1 cellular context compared by ENCODE assay signal in genomic region chr11:66868726-66869291, GRCh38.
A peak's percentile ranks its signal among the peaks of the same experiment; 100 is the strongest.
TF ChIP-seq lines count a peak whose summit lies in the region.

No MANE protein-coding gene starts in this region.

TF ChIP-seq in K562, 482 proteins besides CTCF, POLR2A, EP300 and RAD21 (continued from another document and continues in another):
- TF ChIP-seq, protein P1, sequence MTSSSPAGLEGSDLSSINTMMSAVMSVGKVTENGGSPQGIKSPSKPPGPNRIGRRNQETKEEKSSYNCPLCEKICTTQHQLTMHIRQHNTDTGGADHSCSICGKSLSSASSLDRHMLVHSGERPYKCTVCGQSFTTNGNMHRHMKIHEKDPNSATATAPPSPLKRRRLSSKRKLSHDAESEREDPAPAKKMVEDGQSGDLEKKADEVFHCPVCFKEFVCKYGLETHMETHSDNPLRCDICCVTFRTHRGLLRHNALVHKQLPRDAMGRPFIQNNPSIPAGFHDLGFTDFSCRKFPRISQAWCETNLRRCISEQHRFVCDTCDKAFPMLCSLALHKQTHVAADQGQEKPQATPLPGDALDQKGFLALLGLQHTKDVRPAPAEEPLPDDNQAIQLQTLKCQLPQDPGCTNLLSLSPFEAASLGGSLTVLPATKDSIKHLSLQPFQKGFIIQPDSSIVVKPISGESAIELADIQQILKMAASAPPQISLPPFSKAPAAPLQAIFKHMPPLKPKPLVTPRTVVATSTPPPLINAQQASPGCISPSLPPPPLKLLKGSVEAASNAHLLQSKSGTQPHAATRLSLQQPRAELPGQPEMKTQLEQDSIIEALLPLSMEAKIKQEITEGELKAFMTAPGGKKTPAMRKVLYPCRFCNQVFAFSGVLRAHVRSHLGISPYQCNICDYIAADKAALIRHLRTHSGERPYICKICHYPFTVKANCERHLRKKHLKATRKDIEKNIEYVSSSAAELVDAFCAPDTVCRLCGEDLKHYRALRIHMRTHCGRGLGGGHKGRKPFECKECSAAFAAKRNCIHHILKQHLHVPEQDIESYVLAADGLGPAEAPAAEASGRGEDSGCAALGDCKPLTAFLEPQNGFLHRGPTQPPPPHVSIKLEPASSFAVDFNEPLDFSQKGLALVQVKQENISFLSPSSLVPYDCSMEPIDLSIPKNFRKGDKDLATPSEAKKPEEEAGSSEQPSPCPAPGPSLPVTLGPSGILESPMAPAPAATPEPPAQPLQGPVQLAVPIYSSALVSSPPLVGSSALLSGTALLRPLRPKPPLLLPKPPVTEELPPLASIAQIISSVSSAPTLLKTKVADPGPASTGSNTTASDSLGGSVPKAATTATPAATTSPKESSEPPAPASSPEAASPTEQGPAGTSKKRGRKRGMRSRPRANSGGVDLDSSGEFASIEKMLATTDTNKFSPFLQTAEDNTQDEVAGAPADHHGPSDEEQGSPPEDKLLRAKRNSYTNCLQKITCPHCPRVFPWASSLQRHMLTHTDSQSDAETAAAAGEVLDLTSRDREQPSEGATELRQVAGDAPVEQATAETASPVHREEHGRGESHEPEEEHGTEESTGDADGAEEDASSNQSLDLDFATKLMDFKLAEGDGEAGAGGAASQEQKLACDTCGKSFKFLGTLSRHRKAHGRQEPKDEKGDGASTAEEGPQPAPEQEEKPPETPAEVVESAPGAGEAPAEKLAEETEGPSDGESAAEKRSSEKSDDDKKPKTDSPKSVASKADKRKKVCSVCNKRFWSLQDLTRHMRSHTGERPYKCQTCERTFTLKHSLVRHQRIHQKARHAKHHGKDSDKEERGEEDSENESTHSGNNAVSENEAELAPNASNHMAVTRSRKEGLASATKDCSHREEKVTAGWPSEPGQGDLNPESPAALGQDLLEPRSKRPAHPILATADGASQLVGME (CRISPR knock-in tag; IDR thresholded peaks at IDR 0.05): no peak
- TF ChIP-seq HCFC1 (IDR thresholded peaks at IDR 0.05; ENCODE audit: low read depth, low read length) (no peak; the same call in 1 of the 2 replicates), ZKSCAN3 (CRISPR knock-in tag; IDR thresholded peaks at IDR 0.05) (no peak), FOXJ2 (tag; IDR thresholded peaks at IDR 0.05) (no peak), GABPB1 (CRISPR knock-in tag; IDR thresholded peaks at IDR 0.05) (peak; percentile 41; the same call in 1 of the 2 replicates), CXXC5 (CRISPR knock-in tag; IDR thresholded peaks at IDR 0.05) (peak; percentile 57), USF1 (CRISPR knock-in tag; IDR thresholded peaks at IDR 0.05) (peak; percentile 88), NRF1 (conservative IDR thresholded peaks at IDR 0.05 in 1 of 2, IDR thresholded peaks at IDR 0.05 in 1 of 2) (peak; percentile 56 to 66), PKNOX1 (IDR thresholded peaks at IDR 0.05) (no peak; the same call in 1 of the 2 replicates), EWSR1 (IDR thresholded peaks at IDR 0.05; ENCODE audit: borderline replicate concordance, low read depth, partially characterized antibody) (no peak), ELF1 (tag; IDR thresholded peaks at IDR 0.05) (no peak), SMC3 (conservative IDR thresholded peaks at IDR 0.05; ENCODE audit: insufficient read depth, low read depth, low read length) (peak; percentile 56; the same call in 1 of the 2 replicates), BHLHE40 (IDR thresholded peaks at IDR 0.05; ENCODE audit: low read length) (peak; percentile 45; the same call in 1 of the 2 replicates), SNRNP70 (optimal IDR thresholded peaks at IDR 0.05; ENCODE audit: low read depth, low read length) (no peak), HIVEP1 (CRISPR knock-in tag; IDR thresholded peaks at IDR 0.05) (no peak), XRCC5 (IDR thresholded peaks at IDR 0.05; ENCODE audit: low read depth, low read length) (peak; percentile 76; the same call in 1 of the 2 replicates), TEAD4 (IDR thresholded peaks at IDR 0.05; ENCODE audit: low read length) (no peak), TEAD4 (CRISPR knock-in tag; IDR thresholded peaks at IDR 0.05; ENCODE audit: borderline replicate concordance) (no peak), HDAC1 (IDR thresholded peaks at IDR 0.05) (0 out of 4 replicates have a peak, but pooled peaks of 1 of the 2 experiments have one; percentile 37), ZFX (CRISPR knock-in tag; IDR thresholded peaks at IDR 0.05) (peak; percentile 39), CTCFL (IDR thresholded peaks at IDR 0.05; ENCODE audit: borderline replicate concordance, insufficient read depth, low read depth, low read length, poor library complexity, severe bottlenecking) (peak; percentile 63), KLF10 (CRISPR knock-in tag; IDR thresholded peaks at IDR 0.05) (no peak), ZNF316 (IDR thresholded peaks at IDR 0.05) (no peak), ZBTB2 (IDR thresholded peaks at IDR 0.05) (peak; percentile 69; the same call in 1 of the 2 replicates), ZNF586 (CRISPR knock-in tag; conservative IDR thresholded peaks at IDR 0.05) (no peak), POLR2B (IDR thresholded peaks at IDR 0.05; ENCODE audit: low read depth, partially characterized antibody) (no peak), FIP1L1 (IDR thresholded peaks at IDR 0.05; ENCODE audit: low read depth, low read length, poor library complexity, severe bottlenecking) (peak; percentile 32), SP1 (CRISPR knock-in tag; IDR thresholded peaks at IDR 0.05) (peak; percentile 87), NCOA4 (IDR thresholded peaks at IDR 0.05; ENCODE audit: partially characterized antibody) (no peak), PHB (CRISPR knock-in tag; IDR thresholded peaks at IDR 0.05) (no peak), JUN (IDR thresholded peaks at IDR 0.05; ENCODE audit: borderline replicate concordance, low read depth, low read length) (0 out of 2 replicates have a peak, but pooled peaks have one; percentile 20), JUN (CRISPR knock-in tag; IDR thresholded peaks at IDR 0.05; ENCODE audit: borderline replicate concordance) (no peak), HDAC8 (tag; IDR thresholded peaks at IDR 0.05) (no peak), HNRNPL (IDR thresholded peaks at IDR 0.05; ENCODE audit: low read depth, low read length) (no peak), ZNF41 (CRISPR knock-in tag; conservative IDR thresholded peaks at IDR 0.05) (no peak), SMAD4 (CRISPR knock-in tag; conservative IDR thresholded peaks at IDR 0.05) (0 out of 2 replicates have a peak, but pooled peaks have one; percentile 29)
- TF ChIP-seq, protein P2, sequence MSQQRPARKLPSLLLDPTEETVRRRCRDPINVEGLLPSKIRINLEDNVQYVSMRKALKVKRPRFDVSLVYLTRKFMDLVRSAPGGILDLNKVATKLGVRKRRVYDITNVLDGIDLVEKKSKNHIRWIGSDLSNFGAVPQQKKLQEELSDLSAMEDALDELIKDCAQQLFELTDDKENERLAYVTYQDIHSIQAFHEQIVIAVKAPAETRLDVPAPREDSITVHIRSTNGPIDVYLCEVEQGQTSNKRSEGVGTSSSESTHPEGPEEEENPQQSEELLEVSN (IDR thresholded peaks at IDR 0.05; ENCODE audit: borderline replicate concordance in 1 of 2, extremely low read depth in 1 of 2, insufficient read depth in 1 of 2, insufficient read length in 1 of 2, low read depth in 1 of 2, low read length in 1 of 2, poor library complexity in 1 of 2, severe bottlenecking in 1 of 2): peak; percentile 32 to 75
- TF ChIP-seq, protein P3, sequence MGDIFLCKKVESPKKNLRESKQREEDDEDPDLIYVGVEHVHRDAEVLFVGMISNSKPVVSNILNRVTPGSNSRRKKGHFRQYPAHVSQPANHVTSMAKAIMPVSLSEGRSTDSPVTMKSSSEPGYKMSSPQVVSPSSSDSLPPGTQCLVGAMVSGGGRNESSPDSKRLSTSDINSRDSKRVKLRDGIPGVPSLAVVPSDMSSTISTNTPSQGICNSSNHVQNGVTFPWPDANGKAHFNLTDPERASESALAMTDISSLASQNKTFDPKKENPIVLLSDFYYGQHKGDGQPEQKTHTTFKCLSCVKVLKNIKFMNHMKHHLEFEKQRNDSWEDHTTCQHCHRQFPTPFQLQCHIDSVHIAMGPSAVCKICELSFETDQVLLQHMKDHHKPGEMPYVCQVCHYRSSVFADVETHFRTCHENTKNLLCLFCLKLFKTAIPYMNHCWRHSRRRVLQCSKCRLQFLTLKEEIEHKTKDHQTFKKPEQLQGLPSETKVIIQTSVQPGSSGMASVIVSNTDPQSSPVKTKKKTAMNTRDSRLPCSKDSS (IDR thresholded peaks at IDR 0.05; ENCODE audit: low read depth, partially characterized antibody): no peak
- TF ChIP-seq, protein P4, sequence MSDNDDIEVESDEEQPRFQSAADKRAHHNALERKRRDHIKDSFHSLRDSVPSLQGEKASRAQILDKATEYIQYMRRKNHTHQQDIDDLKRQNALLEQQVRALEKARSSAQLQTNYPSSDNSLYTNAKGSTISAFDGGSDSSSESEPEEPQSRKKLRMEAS (CRISPR knock-in tag; IDR thresholded peaks at IDR 0.05): peak; percentile 84
- TF ChIP-seq, protein P5, sequence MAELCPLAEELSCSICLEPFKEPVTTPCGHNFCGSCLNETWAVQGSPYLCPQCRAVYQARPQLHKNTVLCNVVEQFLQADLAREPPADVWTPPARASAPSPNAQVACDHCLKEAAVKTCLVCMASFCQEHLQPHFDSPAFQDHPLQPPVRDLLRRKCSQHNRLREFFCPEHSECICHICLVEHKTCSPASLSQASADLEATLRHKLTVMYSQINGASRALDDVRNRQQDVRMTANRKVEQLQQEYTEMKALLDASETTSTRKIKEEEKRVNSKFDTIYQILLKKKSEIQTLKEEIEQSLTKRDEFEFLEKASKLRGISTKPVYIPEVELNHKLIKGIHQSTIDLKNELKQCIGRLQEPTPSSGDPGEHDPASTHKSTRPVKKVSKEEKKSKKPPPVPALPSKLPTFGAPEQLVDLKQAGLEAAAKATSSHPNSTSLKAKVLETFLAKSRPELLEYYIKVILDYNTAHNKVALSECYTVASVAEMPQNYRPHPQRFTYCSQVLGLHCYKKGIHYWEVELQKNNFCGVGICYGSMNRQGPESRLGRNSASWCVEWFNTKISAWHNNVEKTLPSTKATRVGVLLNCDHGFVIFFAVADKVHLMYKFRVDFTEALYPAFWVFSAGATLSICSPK (IDR thresholded peaks at IDR 0.05; ENCODE audit: borderline replicate concordance): no peak
- TF ChIP-seq, protein P6, sequence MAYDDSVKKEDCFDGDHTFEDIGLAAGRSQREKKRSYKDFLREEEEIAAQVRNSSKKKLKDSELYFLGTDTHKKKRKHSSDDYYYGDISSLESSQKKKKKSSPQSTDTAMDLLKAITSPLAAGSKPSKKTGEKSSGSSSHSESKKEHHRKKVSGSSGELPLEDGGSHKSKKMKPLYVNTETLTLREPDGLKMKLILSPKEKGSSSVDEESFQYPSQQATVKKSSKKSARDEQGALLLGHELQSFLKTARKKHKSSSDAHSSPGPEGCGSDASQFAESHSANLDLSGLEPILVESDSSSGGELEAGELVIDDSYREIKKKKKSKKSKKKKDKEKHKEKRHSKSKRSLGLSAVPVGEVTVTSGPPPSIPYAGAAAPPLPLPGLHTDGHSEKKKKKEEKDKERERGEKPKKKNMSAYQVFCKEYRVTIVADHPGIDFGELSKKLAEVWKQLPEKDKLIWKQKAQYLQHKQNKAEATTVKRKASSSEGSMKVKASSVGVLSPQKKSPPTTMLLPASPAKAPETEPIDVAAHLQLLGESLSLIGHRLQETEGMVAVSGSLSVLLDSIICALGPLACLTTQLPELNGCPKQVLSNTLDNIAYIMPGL (CRISPR knock-in tag; IDR thresholded peaks at IDR 0.05): peak; percentile 72; the same call in 1 of the 2 replicates
- TF ChIP-seq, protein P7, sequence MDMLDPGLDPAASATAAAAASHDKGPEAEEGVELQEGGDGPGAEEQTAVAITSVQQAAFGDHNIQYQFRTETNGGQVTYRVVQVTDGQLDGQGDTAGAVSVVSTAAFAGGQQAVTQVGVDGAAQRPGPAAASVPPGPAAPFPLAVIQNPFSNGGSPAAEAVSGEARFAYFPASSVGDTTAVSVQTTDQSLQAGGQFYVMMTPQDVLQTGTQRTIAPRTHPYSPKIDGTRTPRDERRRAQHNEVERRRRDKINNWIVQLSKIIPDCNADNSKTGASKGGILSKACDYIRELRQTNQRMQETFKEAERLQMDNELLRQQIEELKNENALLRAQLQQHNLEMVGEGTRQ (CRISPR knock-in tag; IDR thresholded peaks at IDR 0.05): peak; percentile 58
